1 cellular context compared by ENCODE assay signal in genomic region chr7:150476819-150477631, GRCh38.
TF ChIP-seq lines count a peak whose summit lies in the region.

No MANE protein-coding gene starts in this region.

TF ChIP-seq in K562, 482 proteins besides CTCF, POLR2A, EP300 and RAD21 (continues in another document):
- peak; percentile 40 for TF ChIP-seq MGA (IDR thresholded peaks at IDR 0.05)
- TF ChIP-seq KAT8 (IDR thresholded peaks at IDR 0.05; ENCODE audit: low read depth) = no peak
- TF ChIP-seq, protein P1, sequence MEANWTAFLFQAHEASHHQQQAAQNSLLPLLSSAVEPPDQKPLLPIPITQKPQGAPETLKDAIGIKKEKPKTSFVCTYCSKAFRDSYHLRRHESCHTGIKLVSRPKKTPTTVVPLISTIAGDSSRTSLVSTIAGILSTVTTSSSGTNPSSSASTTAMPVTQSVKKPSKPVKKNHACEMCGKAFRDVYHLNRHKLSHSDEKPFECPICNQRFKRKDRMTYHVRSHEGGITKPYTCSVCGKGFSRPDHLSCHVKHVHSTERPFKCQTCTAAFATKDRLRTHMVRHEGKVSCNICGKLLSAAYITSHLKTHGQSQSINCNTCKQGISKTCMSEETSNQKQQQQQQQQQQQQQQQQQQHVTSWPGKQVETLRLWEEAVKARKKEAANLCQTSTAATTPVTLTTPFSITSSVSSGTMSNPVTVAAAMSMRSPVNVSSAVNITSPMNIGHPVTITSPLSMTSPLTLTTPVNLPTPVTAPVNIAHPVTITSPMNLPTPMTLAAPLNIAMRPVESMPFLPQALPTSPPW (CRISPR knock-in tag; IDR thresholded peaks at IDR 0.05) = no peak
- no peak for TF ChIP-seq HNRNPH1 (optimal IDR thresholded peaks at IDR 0.05; ENCODE audit: low read depth, low read length)
- TF ChIP-seq ETV1 (tag; conservative IDR thresholded peaks at IDR 0.05; ENCODE audit: low read depth) = 0 out of 2 replicates have a peak, but pooled peaks have one; percentile 8
- TF ChIP-seq NCOA1 (IDR thresholded peaks at IDR 0.05; ENCODE audit: low read depth) = no peak
- TF ChIP-seq ZNF79 (CRISPR knock-in tag; IDR thresholded peaks at IDR 0.05; ENCODE audit: low read depth) = no peak
- no peak for TF ChIP-seq POLR2AphosphoS2 (IDR thresholded peaks at IDR 0.05; ENCODE audit: low read length)
- TF ChIP-seq ZNF395 (CRISPR knock-in tag; IDR thresholded peaks at IDR 0.05) = no peak; the same call in 1 of the 2 replicates
- TF ChIP-seq SMAD2 (IDR thresholded peaks at IDR 0.05; ENCODE audit: low read depth, low read length) = no peak
- TF ChIP-seq YY1 (IDR thresholded peaks at IDR 0.05; ENCODE audit: borderline replicate concordance in 1 of 3, control insufficient read depth in 1 of 3, extremely low read depth in 1 of 3, insufficient read depth in 3 of 3, insufficient read length in 1 of 3, insufficient replicate concordance in 2 of 3, low read depth in 1 of 3, low read length in 2 of 3) = peak; percentile 11 to 86 (median 45)
- no peak for TF ChIP-seq POLR3A (IDR thresholded peaks at IDR 0.05; ENCODE audit: borderline replicate concordance, extremely low read depth, insufficient read depth, insufficient read length)
- peak; percentile 44; the same call in 1 of the 2 replicates for TF ChIP-seq ELF1 (tag; IDR thresholded peaks at IDR 0.05)
- no peak for TF ChIP-seq ZNF740 (CRISPR knock-in tag; IDR thresholded peaks at IDR 0.05)
- no peak for TF ChIP-seq ZNF740 (tag; IDR thresholded peaks at IDR 0.05)
- TF ChIP-seq EP400 (IDR thresholded peaks at IDR 0.05) = no peak
- TF ChIP-seq, protein P2, sequence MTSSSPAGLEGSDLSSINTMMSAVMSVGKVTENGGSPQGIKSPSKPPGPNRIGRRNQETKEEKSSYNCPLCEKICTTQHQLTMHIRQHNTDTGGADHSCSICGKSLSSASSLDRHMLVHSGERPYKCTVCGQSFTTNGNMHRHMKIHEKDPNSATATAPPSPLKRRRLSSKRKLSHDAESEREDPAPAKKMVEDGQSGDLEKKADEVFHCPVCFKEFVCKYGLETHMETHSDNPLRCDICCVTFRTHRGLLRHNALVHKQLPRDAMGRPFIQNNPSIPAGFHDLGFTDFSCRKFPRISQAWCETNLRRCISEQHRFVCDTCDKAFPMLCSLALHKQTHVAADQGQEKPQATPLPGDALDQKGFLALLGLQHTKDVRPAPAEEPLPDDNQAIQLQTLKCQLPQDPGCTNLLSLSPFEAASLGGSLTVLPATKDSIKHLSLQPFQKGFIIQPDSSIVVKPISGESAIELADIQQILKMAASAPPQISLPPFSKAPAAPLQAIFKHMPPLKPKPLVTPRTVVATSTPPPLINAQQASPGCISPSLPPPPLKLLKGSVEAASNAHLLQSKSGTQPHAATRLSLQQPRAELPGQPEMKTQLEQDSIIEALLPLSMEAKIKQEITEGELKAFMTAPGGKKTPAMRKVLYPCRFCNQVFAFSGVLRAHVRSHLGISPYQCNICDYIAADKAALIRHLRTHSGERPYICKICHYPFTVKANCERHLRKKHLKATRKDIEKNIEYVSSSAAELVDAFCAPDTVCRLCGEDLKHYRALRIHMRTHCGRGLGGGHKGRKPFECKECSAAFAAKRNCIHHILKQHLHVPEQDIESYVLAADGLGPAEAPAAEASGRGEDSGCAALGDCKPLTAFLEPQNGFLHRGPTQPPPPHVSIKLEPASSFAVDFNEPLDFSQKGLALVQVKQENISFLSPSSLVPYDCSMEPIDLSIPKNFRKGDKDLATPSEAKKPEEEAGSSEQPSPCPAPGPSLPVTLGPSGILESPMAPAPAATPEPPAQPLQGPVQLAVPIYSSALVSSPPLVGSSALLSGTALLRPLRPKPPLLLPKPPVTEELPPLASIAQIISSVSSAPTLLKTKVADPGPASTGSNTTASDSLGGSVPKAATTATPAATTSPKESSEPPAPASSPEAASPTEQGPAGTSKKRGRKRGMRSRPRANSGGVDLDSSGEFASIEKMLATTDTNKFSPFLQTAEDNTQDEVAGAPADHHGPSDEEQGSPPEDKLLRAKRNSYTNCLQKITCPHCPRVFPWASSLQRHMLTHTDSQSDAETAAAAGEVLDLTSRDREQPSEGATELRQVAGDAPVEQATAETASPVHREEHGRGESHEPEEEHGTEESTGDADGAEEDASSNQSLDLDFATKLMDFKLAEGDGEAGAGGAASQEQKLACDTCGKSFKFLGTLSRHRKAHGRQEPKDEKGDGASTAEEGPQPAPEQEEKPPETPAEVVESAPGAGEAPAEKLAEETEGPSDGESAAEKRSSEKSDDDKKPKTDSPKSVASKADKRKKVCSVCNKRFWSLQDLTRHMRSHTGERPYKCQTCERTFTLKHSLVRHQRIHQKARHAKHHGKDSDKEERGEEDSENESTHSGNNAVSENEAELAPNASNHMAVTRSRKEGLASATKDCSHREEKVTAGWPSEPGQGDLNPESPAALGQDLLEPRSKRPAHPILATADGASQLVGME (CRISPR knock-in tag; IDR thresholded peaks at IDR 0.05) = no peak
- TF ChIP-seq EGR1 (conservative IDR thresholded peaks at IDR 0.05) = peak; percentile 59; the same call in 1 of the 2 replicates
- TF ChIP-seq ZNF512 (tag; IDR thresholded peaks at IDR 0.05) = no peak
- TF ChIP-seq, protein P3, sequence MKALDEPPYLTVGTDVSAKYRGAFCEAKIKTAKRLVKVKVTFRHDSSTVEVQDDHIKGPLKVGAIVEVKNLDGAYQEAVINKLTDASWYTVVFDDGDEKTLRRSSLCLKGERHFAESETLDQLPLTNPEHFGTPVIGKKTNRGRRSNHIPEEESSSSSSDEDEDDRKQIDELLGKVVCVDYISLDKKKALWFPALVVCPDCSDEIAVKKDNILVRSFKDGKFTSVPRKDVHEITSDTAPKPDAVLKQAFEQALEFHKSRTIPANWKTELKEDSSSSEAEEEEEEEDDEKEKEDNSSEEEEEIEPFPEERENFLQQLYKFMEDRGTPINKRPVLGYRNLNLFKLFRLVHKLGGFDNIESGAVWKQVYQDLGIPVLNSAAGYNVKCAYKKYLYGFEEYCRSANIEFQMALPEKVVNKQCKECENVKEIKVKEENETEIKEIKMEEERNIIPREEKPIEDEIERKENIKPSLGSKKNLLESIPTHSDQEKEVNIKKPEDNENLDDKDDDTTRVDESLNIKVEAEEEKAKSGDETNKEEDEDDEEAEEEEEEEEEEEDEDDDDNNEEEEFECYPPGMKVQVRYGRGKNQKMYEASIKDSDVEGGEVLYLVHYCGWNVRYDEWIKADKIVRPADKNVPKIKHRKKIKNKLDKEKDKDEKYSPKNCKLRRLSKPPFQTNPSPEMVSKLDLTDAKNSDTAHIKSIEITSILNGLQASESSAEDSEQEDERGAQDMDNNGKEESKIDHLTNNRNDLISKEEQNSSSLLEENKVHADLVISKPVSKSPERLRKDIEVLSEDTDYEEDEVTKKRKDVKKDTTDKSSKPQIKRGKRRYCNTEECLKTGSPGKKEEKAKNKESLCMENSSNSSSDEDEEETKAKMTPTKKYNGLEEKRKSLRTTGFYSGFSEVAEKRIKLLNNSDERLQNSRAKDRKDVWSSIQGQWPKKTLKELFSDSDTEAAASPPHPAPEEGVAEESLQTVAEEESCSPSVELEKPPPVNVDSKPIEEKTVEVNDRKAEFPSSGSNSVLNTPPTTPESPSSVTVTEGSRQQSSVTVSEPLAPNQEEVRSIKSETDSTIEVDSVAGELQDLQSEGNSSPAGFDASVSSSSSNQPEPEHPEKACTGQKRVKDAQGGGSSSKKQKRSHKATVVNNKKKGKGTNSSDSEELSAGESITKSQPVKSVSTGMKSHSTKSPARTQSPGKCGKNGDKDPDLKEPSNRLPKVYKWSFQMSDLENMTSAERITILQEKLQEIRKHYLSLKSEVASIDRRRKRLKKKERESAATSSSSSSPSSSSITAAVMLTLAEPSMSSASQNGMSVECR (CRISPR knock-in tag; IDR thresholded peaks at IDR 0.05) = 0 out of 2 replicates have a peak, but pooled peaks have one; percentile 18
- TF ChIP-seq FOXA3 (CRISPR knock-in tag; conservative IDR thresholded peaks at IDR 0.05 in 1 of 2, IDR thresholded peaks at IDR 0.05 in 1 of 2) = peak in 1 of 2 experiments; percentile 80; a peak in 2 of 4 replicates
- no peak for TF ChIP-seq FOXP1 (CRISPR knock-in tag; IDR thresholded peaks at IDR 0.05)
- TF ChIP-seq KAT2B (IDR thresholded peaks at IDR 0.05; ENCODE audit: low read depth, low read length) = no peak
